Comparison of ENCODE assay signal across 22 cellular contexts in genomic region chr4:4306920-4307319, GRCh38.
"Had no signal": no experiment of that assay in that cellular context is flagged by ENCODE, and none has a peak within 500 bp of the region (broad histone marks: within the 10 kb centered on the region; RNA-seq: fewer than 3 reads in every experiment).

No MANE protein-coding gene starts in this region.

- H3K27me3 Mint-ChIP-seq: IgD-negative memory B cell had no signal

- H3K9me3 ChIP-seq: SJSA1 had no signal

- H3K27ac ChIP-seq: HL-60, KMS-11, SJSA1, SK-N-MC had no signal

- H3K4me3 Mint-ChIP-seq: IgD-negative memory B cell had no signal

- H3K9ac ChIP-seq: KMS-11 had no signal

- H3K9me3 Mint-ChIP-seq: IgD-negative memory B cell had no signal

- H3K27ac Mint-ChIP-seq: IgD-negative memory B cell had no signal

- H3K4me2 ChIP-seq: KMS-11 had no signal

- DNase-seq: Kasumi-1, MM.1S, NCI-H1092 treated with DMSO at 0.1 percent for 48 hours, NCI-H1436, NCI-H187, NCI-H2029, NCI-H2081 treated with DMSO at 0.1 percent for 48 hours, NCI-H2171, NCI-H226, NCI-H446, NCI-H510A, NCI-H524 treated with DMSO at 0.1 percent for 48 hours, NCI-H69, NCI-H774, Right ventricle myocardium superior, RPMI8226, SIG-M5 had no signal

- H3K27me3 ChIP-seq: SJSA1 had no signal
